ENCODE assay signal across 9 cellular contexts in the genomic region with DNA sequence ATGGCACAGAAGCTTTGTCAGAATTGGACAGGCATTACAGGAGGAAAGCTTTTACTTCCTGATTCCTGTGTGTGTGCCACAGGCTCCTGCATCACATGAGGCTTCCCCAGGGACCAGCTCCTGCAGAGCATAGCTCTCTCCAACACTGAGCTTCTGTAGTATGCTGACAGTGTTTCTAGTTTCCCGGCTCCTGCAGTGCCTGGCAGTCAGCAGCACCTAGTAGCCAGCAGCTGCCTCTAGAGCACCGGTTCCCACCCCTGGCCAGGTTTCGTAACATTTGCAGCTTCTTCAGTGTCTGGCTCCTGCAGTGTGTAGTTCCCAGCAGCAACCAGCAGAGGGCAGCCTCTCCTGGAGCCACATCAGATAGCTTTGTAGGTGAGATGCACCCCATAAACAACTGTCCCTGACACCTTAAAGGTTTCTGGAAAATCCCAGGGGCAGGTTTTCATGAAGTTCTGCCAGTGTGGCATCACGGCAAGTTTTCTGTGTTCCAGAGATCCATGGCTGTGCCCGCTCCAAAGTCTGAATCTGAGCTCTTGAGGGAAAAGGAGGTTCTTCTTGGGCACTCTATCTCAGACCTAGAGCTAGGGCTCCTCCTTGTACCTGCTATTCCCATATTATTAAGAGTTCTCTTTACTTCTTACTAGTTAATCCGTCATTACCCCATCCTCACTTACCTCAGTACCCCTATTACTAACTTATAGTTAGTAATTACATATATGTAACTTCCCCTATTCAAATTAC. TPM values are rescaled to one million over a fixed set of nuclear protein-coding genes. Genes with fewer than 3 reads are reported as not detected.
DNase-seq lines count a peak whose midpoint lies in the region; ATAC-seq and TF ChIP-seq lines count a peak whose summit lies in the region.
"Had no signal": no experiment of that assay in that cellular context is flagged by ENCODE, and none has a peak within 500 bp of the region (broad histone marks: within the 10 kb centered on the region; RNA-seq: fewer than 3 reads in every experiment).

No MANE protein-coding gene starts in this region.

- peaks cover 5% of the 10 kb centered on the region for H3K27me3 ChIP-seq in DOHH2 (ENCODE audit: control insufficient read depth, low read length)
- H3K27me3 ChIP-seq in Panc1 (ENCODE audit: control insufficient read depth, insufficient read depth, low read length): no peaks in the 10 kb centered on the region; the same call in 1 of the 2 replicates
- no peaks in the 10 kb centered on the region for H3K27me3 ChIP-seq in neural progenitor cell

- in situ Hi-C loops in Panc1 (cut with HindIII; ENCODE audit: low pct_unique_long_range_greater_than_20kb, low sequenced_read_pairs): no loop called here

- H3K9ac ChIP-seq in neural progenitor cell: no peak overlapping the region

- H3F3A ChIP-seq in DOHH2 (ENCODE audit: control insufficient read depth, insufficient read depth) (no peaks in the 10 kb centered on the region), neural progenitor cell (ENCODE audit: low read depth) (no peaks in the 10 kb centered on the region)

- H2AFZ ChIP-seq in neural progenitor cell (replicated peaks): peak overlapping the region; percentile 78

- H3K27me3 Mint-ChIP-seq in activated T-helper 1 cell treated with anti-CD3 and anti-CD28 coated beads, Interleukin-12 subunit alpha, Interleukin-12 subunit beta, Interleukin-2, Interleukin-4 antibody, amounts not matched to agents 30 ng/mL and 10 ng/mL and 1 ng/mL, durations not matched to agents 14 hours and 24 hours and 36 hours (ENCODE audit: insufficient read depth): peaks cover 18% of the 10 kb centered on the region
- H3K27me3 Mint-ChIP-seq in neural progenitor cell (ENCODE audit: insufficient read depth, low read depth): peaks cover 2% of the 10 kb centered on the region

- no peak overlapping the region for H3K27ac Mint-ChIP-seq in activated T-helper 1 cell treated with anti-CD3 and anti-CD28 coated beads, Interleukin-12 subunit alpha, Interleukin-12 subunit beta, Interleukin-2, Interleukin-4 antibody, amounts not matched to agents 30 ng/mL and 10 ng/mL and 1 ng/mL, durations not matched to agents 14 hours and 24 hours and 36 hours
- peak overlapping the region; percentile 34 for H3K27ac Mint-ChIP-seq in neural progenitor cell
- H3K27ac Mint-ChIP-seq: stimulated activated naive CD8-positive, alpha-beta T cell treated with anti-CD3 and anti-CD28 coated beads, Interleukin-15, Interleukin-2, amounts not matched to agents 100 ng/mL and 50 ng/mL, for 24 hours had no signal

- H3K4me3 ChIP-seq in DOHH2 (ENCODE audit: low read length) (peak overlapping the region; percentile 37), Panc1 (ENCODE audit: low read depth in 2 of 2, low read length in 2 of 2) (peak overlapping the region in 1 of 2 experiments; percentile 12; a peak in 1 of 4 replicates), neural progenitor cell (no peak overlapping the region)

- H3K79me2 ChIP-seq in DOHH2 (ENCODE audit: control insufficient read depth, low read length) (no peaks in the 10 kb centered on the region), neural progenitor cell (ENCODE audit: low read depth) (no peaks in the 10 kb centered on the region)

- H3K4me1 Mint-ChIP-seq in activated T-helper 1 cell treated with anti-CD3 and anti-CD28 coated beads, Interleukin-12 subunit alpha, Interleukin-12 subunit beta, Interleukin-2, Interleukin-4 antibody, amounts not matched to agents 30 ng/mL and 10 ng/mL and 1 ng/mL, durations not matched to agents 14 hours and 24 hours and 36 hours (ENCODE audit: low read depth): peaks cover 20% of the 10 kb centered on the region
- H3K4me1 Mint-ChIP-seq in neural progenitor cell: peaks cover 7% of the 10 kb centered on the region

- peaks cover 9% of the 10 kb centered on the region for H3K4me1 ChIP-seq in DOHH2 (ENCODE audit: control insufficient read depth, low read length)
- H3K4me1 ChIP-seq in Panc1 (ENCODE audit: control insufficient read depth, insufficient read depth, low read length): peaks cover 5% of the 10 kb centered on the region
- peaks cover 4% of the 10 kb centered on the region for H3K4me1 ChIP-seq in neural progenitor cell

- H3K27ac ChIP-seq in DOHH2 (ENCODE audit: low read depth, low read length) (no peak overlapping the region), Panc1 (ENCODE audit: low read length) (no peak overlapping the region), neural progenitor cell (no peak overlapping the region)

- peak; percentile 79 for DNase-seq in KG1 (lab: John Stamatoyannopoulos, UW)
- DNase-seq in Panc1 (ENCODE audit: low read depth, low spot score): peak; percentile 70
- DNase-seq in activated T-helper 1 cell treated with anti-CD3 and anti-CD28 coated beads, Interleukin-12 subunit alpha, Interleukin-12 subunit beta, Interleukin-2, Interleukin-4 antibody, amounts not matched to agents 30 ng/mL and 10 ng/mL and 1 ng/mL, durations not matched to agents 14 hours and 24 hours and 36 hours (ENCODE audit: low spot score): peak; percentile 78
- DNase-seq in fibroblast of peridontal ligament (ENCODE audit: extremely low read depth): peak; percentile 79
- DNase-seq in neural progenitor cell (ENCODE audit: low spot score): peak; percentile 80
- DNase-seq in stromal cell of bone marrow (ENCODE audit: low read depth): peak; percentile 52

- H3K4me3 Mint-ChIP-seq in activated T-helper 1 cell treated with anti-CD3 and anti-CD28 coated beads, Interleukin-12 subunit alpha, Interleukin-12 subunit beta, Interleukin-2, Interleukin-4 antibody, amounts not matched to agents 30 ng/mL and 10 ng/mL and 1 ng/mL, durations not matched to agents 14 hours and 24 hours and 36 hours: no peak overlapping the region
- H3K4me3 Mint-ChIP-seq in neural progenitor cell: peak overlapping the region; percentile 60
- H3K4me3 Mint-ChIP-seq: stimulated activated naive CD8-positive, alpha-beta T cell treated with anti-CD3 and anti-CD28 coated beads, Interleukin-15, Interleukin-2, amounts not matched to agents 100 ng/mL and 50 ng/mL, for 24 hours had no signal

- POLR2A ChIA-PET in Panc1 (lab: Charles Lee): interaction anchor here (0.5 to 0.6 kb wide), 2 partner anchors 10 to 266 kb away, joined by 7 to 8 read pairs; no protein-coding TSS in a partner anchor

- TF ChIP-seq CTCF in DOHH2 (IDR thresholded peaks at IDR 0.05; ENCODE audit: low read depth, low read length, poor library complexity, severe bottlenecking): peak; percentile 98
- peak; percentile 100 for TF ChIP-seq CTCF in Panc1 (IDR thresholded peaks at IDR 0.05)
- peak; percentile 98 for TF ChIP-seq CTCF in neural progenitor cell (IDR thresholded peaks at IDR 0.05)

- CTCF ChIA-PET in Panc1 (lab: Charles Lee): interaction anchor here (0.5 to 1.7 kb wide), 23 partner anchors 11 to 674 kb away, joined by 3 to 23 read pairs (median 4); no protein-coding TSS in a partner anchor

- H3K9me3 ChIP-seq in DOHH2 (ENCODE audit: control insufficient read depth, insufficient read depth, low read length) (no peaks in the 10 kb centered on the region), Panc1 (ENCODE audit: control insufficient read depth, insufficient read depth, low read depth, low read length) (no peaks in the 10 kb centered on the region), neural progenitor cell (ENCODE audit: low read depth) (no peaks in the 10 kb centered on the region)

- ATAC-seq in GM21737 (IDR thresholded peaks at IDR 0.05; ENCODE audit: unreplicated experiment): peak; percentile 89
- peak; percentile 84 for ATAC-seq in Panc1

- no peaks in the 10 kb centered on the region for H3K9me3 Mint-ChIP-seq in activated T-helper 1 cell treated with anti-CD3 and anti-CD28 coated beads, Interleukin-12 subunit alpha, Interleukin-12 subunit beta, Interleukin-2, Interleukin-4 antibody, amounts not matched to agents 30 ng/mL and 10 ng/mL and 1 ng/mL, durations not matched to agents 14 hours and 24 hours and 36 hours
- H3K9me3 Mint-ChIP-seq in neural progenitor cell: peaks cover 7% of the 10 kb centered on the region
- H3K9me3 Mint-ChIP-seq: stimulated activated naive CD8-positive, alpha-beta T cell treated with anti-CD3 and anti-CD28 coated beads, Interleukin-15, Interleukin-2, amounts not matched to agents 100 ng/mL and 50 ng/mL, for 24 hours had no signal

- no peaks in the 10 kb centered on the region for H3K36me3 Mint-ChIP-seq in activated T-helper 1 cell treated with anti-CD3 and anti-CD28 coated beads, Interleukin-12 subunit alpha, Interleukin-12 subunit beta, Interleukin-2, Interleukin-4 antibody, amounts not matched to agents 30 ng/mL and 10 ng/mL and 1 ng/mL, durations not matched to agents 14 hours and 24 hours and 36 hours (ENCODE audit: low read depth)
- no peaks in the 10 kb centered on the region for H3K36me3 Mint-ChIP-seq in neural progenitor cell

- H3K9me2 ChIP-seq in DOHH2 (replicated peaks; ENCODE audit: control insufficient read depth, low read length): no peaks in the 10 kb centered on the region

- no peaks in the 10 kb centered on the region for H3K36me3 ChIP-seq in DOHH2 (ENCODE audit: control insufficient read depth, low read length)
- no peaks in the 10 kb centered on the region for H3K36me3 ChIP-seq in Panc1 (ENCODE audit: control insufficient read depth, insufficient read depth, low read length)
- no peaks in the 10 kb centered on the region for H3K36me3 ChIP-seq in neural progenitor cell

- H4K20me1 ChIP-seq in DOHH2 (ENCODE audit: control insufficient read depth, insufficient read depth, low read depth, low read length) (no peaks in the 10 kb centered on the region), neural progenitor cell (ENCODE audit: low read depth) (no peaks in the 10 kb centered on the region)

- intact Hi-C loops in Panc1 (cut with micrococcal nuclease; ENCODE audit: unreplicated experiment): no loop called here
- intact Hi-C loops in activated T-helper 1 cell treated with anti-CD3 and anti-CD28 coated beads, Interleukin-12 subunit alpha, Interleukin-12 subunit beta, Interleukin-2, Interleukin-4 antibody, amounts not matched to agents 30 ng/mL and 10 ng/mL and 1 ng/mL, durations not matched to agents 14 hours and 24 hours and 36 hours (cut with micrococcal nuclease): loop anchor here (1.0 to 2.0 kb wide), 3 partner anchors 34 to 674 kb away; no protein-coding TSS in a partner anchor

- no TSS peak for BruUV-seq in Panc1 (replicated peaks; lab: Mats Ljungman, UMichigan)

- H3K4me2 ChIP-seq in DOHH2 (ENCODE audit: low read length) (peak overlapping the region; percentile 65), neural progenitor cell (no peak overlapping the region)

RNA-seq across cellular contexts. Expression of a gene that starts 5.7 kb away (rescaled TPM):
- total RNA-seq in Panc1 (2021; ENCODE audit: unreplicated experiment) (171 TPM), neural progenitor cell (ENCODE audit: low replicate concordance) (310 and 431 TPM in 2 replicates)
- 264 TPM for polyA plus RNA-seq in Panc1 (2012; ENCODE audit: insufficient read length)
- 279 and 312 TPM in 2 replicates for total RNA-seq in activated T-helper 1 cell treated with anti-CD3 and anti-CD28 coated beads, Interleukin-12 subunit alpha, Interleukin-12 subunit beta, Interleukin-2, Interleukin-4 antibody, amounts not matched to agents 30 ng/mL and 10 ng/mL and 1 ng/mL, durations not matched to agents 14 hours and 24 hours and 36 hours
